Comparison of ENCODE assay signal across 8 cellular contexts in the genomic region with DNA sequence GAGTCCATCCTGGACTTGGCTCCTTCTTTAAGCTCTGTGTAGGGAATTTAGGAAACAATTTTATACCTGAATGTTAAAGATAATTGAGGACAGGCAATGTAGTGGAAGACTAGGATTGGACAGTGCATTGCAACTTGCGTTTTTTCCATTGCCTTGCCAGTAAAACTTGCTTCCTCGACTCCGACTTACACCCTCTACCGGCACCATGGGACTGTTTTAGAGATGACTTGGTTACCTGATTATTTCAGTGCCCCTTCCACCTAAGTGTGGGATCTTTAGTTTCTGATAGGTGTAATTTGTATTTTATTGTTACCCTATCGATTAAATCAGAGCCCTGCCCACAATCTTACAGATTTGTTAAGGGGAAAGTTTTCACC. TPM values are rescaled to one million over a fixed set of nuclear protein-coding genes. Genes with fewer than 3 reads are reported as not detected.
DNase-seq lines count a peak whose midpoint lies in the region; ATAC-seq, FAIRE-seq and TF ChIP-seq lines count a peak whose summit lies in the region.

No MANE protein-coding gene starts in this region.

- peaks cover 3% of the 10 kb centered on the region for H3K27me3 ChIP-seq in osteoblast (ENCODE audit: insufficient read depth, low read length)

- DNase-seq in GM12892 (ENCODE audit: insufficient read length) = no peak
- peak; percentile 4 for DNase-seq in SIG-M5 (lab: John Stamatoyannopoulos, UW)
- DNase-seq in erythroblast (lab: John Stamatoyannopoulos, UW) = peak; percentile 30 to 38
- no peak for DNase-seq in osteoblast (ENCODE audit: insufficient read length, low spot score, missing footprints)
- no peak for DNase-seq in HK-2 (ENCODE audit: unreplicated experiment)
- no peak for DNase-seq in activated CD4-positive, alpha-beta T cell treated with anti-CD3 and anti-CD28 coated beads for 4 hours

- no peaks in the 10 kb centered on the region for H3K36me3 ChIP-seq in osteoblast (ENCODE audit: insufficient read depth, low read length)

- H3K9me3 ChIP-seq in osteoblast (ENCODE audit: low read depth, low read length) = no peaks in the 10 kb centered on the region

- H3K4me2 ChIP-seq in osteoblast (ENCODE audit: insufficient read depth, low read length) = peak overlapping the region; percentile 77

- no peak for TF ChIP-seq POLR2A in GM12892 (IDR thresholded peaks at IDR 0.05; ENCODE audit: low read depth, low read length)
- TF ChIP-seq POLR2A in erythroblast (IDR thresholded peaks at IDR 0.05; ENCODE audit: low read length) = no peak

- H3K4me3 ChIP-seq in osteoblast (ENCODE audit: insufficient read depth, low read length) = peak overlapping the region; percentile 81

- H3K4me1 ChIP-seq in osteoblast (ENCODE audit: insufficient read depth, low read length) = no peaks in the 10 kb centered on the region

- FAIRE-seq in GM12892 (lab: Jason Lieb, UNC) = peak; percentile 24

- peaks cover 7% of the 10 kb centered on the region for H4K20me1 ChIP-seq in osteoblast (ENCODE audit: insufficient read depth, low read length)

- no peak for ATAC-seq in GM19395 (IDR thresholded peaks at IDR 0.05; ENCODE audit: unreplicated experiment)

- H2AFZ ChIP-seq in osteoblast (ENCODE audit: low read length) = no peak overlapping the region

- H3K79me2 ChIP-seq in osteoblast (ENCODE audit: insufficient read depth, low read length) = peaks cover 39% of the 10 kb centered on the region

- peak overlapping the region; percentile 92; the same call in 1 of the 2 replicates for H3K27ac ChIP-seq in C4-2B
- H3K27ac ChIP-seq in osteoblast (ENCODE audit: low read depth, low read length) = peak overlapping the region; percentile 80

- TF ChIP-seq CTCF in C4-2B (conservative IDR thresholded peaks at IDR 0.05) (peak; percentile 53), osteoblast (IDR thresholded peaks at IDR 0.05; ENCODE audit: extremely low read depth, low read depth, low read length) (peak; percentile 27)

RNA-seq across cellular contexts. Expression of gene PRPS1, which starts 1.2 kb away (rescaled TPM):
- 54.9 TPM for polyA plus RNA-seq in GM12892 (2012; ENCODE audit: missing spikeins)
- 30.4 and 31.5 TPM in 2 replicates for total RNA-seq in osteoblast

Comparison
In these comparisons a context has a peak if more than half of its experiments do, and no peak if none do; other contexts are left out.
1. DNase-seq: peak in SIG-M5 (single experiment) and erythroblast (2 of 2); none in GM12892 (single experiment), osteoblast (single experiment), HK-2 (single experiment) and activated CD4-positive, alpha-beta T cell treated with anti-CD3 and anti-CD28 coated beads for 4 hours (0 of 2).